Comparison of ENCODE assay signal across 9 cellular contexts in the genomic region with DNA sequence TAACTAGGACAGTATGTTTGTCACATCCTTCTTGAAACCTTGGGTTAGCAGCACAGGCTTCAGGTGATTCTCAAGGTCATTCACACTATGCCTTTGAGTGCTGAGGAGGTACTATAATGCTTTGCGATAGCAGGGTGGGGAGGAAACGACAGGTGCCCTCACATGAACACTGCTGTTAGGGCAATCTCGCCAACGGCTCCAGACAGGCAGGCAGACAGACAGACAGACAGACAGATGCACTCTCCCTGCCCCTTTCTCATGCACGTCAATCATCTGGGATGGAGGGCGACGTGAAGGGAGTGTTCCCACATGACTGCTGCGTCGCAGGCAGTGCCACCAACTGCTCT.
DNase-seq lines count a peak whose midpoint lies in the region; TF ChIP-seq lines count a peak whose summit lies in the region.
"Had no signal": no experiment of that assay in that cellular context is flagged by ENCODE, and none has a peak within 500 bp of the region (broad histone marks: within the 10 kb centered on the region; RNA-seq: fewer than 3 reads in every experiment).

No MANE protein-coding gene starts in this region.

- no peak for TF ChIP-seq EP300 in esophagus muscularis mucosa (IDR thresholded peaks at IDR 0.05)

- no peak for TF ChIP-seq CTCF in esophagus muscularis mucosa (IDR thresholded peaks at IDR 0.05)
- no peak for TF ChIP-seq CTCF in tibial artery (IDR thresholded peaks at IDR 0.05)

- H3K9me3 ChIP-seq in esophagus muscularis mucosa: no peaks in the 10 kb centered on the region
- no peaks in the 10 kb centered on the region for H3K9me3 ChIP-seq in tibial artery

- H3K36me3 ChIP-seq in esophagus muscularis mucosa (no peaks in the 10 kb centered on the region), tibial artery (no peaks in the 10 kb centered on the region)

- H3K27ac ChIP-seq in esophagus muscularis mucosa (replicated peaks in 1 of 4) (peak overlapping the region; percentile 3 to 51 (median 32)), tibial artery (peak overlapping the region; percentile 61 to 67)

- H3K4me1 ChIP-seq in esophagus muscularis mucosa (peaks cover 47 to 75% (median 64%) of the 10 kb centered on the region in 4 donors), tibial artery (peaks cover 0 to 72% (median 29%) of the 10 kb centered on the region in 4 donors)

- intact Hi-C loops in esophagus muscularis mucosa (cut with DNase I) (no loop called here), tibial artery (cut with DNase I; ENCODE audit: low total_unique reads) (no loop called here)

- no peak for TF ChIP-seq POLR2A in esophagus muscularis mucosa (IDR thresholded peaks at IDR 0.05; ENCODE audit: low read depth)

- peak; percentile 34 for DNase-seq in activated effector memory CD4-positive, alpha-beta T cell treated with Interleukin-2 at 50 U/mL for 16 hours
- DNase-seq in activated effector memory CD4-positive, alpha-beta T cell treated with anti-CD3 and anti-CD28 coated beads, Interleukin-2, amount 50 U/mL, for 16 hours: no peak
- peak; percentile 13 for DNase-seq in RPMI8226
- no peak for DNase-seq in esophagus muscularis mucosa (ENCODE audit: extremely low spot score)
- DNase-seq in tibial artery: no peak
- DNase-seq in glomerular visceral epithelial cell (ENCODE audit: extremely low spot score): no peak
- no peak for DNase-seq in DMS114 treated with DMSO at 0.1 percent for 48 hours (lab: John Stamatoyannopoulos, UW; ENCODE audit: unreplicated experiment)
- DNase-seq in amniotic stem cell (lab: John Stamatoyannopoulos, UW): no peak
- DNase-seq: NCI-H2171 had no signal

- H3K4me3 ChIP-seq in esophagus muscularis mucosa (no peak overlapping the region), tibial artery (no peak overlapping the region)

- WGBS in esophagus muscularis mucosa: 89% methylated on average over 9 of the region's 9 CpGs

- H3K27me3 ChIP-seq in esophagus muscularis mucosa: no peaks in the 10 kb centered on the region
- no peaks in the 10 kb centered on the region for H3K27me3 ChIP-seq in tibial artery

Comparison
In these comparisons a context has a peak if more than half of its experiments do, and no peak if none do; other contexts are left out.
1. DNase-seq: peak in activated effector memory CD4-positive, alpha-beta T cell treated with Interleukin-2 at 50 U/mL for 16 hours (single experiment) and RPMI8226 (single experiment); none in activated effector memory CD4-positive, alpha-beta T cell treated with anti-CD3 and anti-CD28 coated beads, Interleukin-2, amount 50 U/mL, for 16 hours (single experiment), esophagus muscularis mucosa (single experiment), tibial artery (0 of 2), glomerular visceral epithelial cell (single experiment), DMS114 treated with DMSO at 0.1 percent for 48 hours (single experiment) and amniotic stem cell (single experiment).